Comparison of ENCODE assay signal across 17 cellular contexts in genomic region chr15:88655780-88656488, GRCh38. TPM values are rescaled to one million over a fixed set of nuclear protein-coding genes. Genes with fewer than 3 reads are reported as not detected.
DNase-seq lines count a peak whose midpoint lies in the region; ATAC-seq and TF ChIP-seq lines count a peak whose summit lies in the region.
"Had no signal": no experiment of that assay in that cellular context is flagged by ENCODE, and none has a peak within 500 bp of the region (broad histone marks: within the 10 kb centered on the region; RNA-seq: fewer than 3 reads in every experiment).

No MANE protein-coding gene starts in this region.

- TF ChIP-seq CTCF in right atrium auricular region (IDR thresholded peaks at IDR 0.05) = no peak
- no peak for TF ChIP-seq CTCF in RWPE2 (IDR thresholded peaks at IDR 0.05; ENCODE audit: poor library complexity, severe bottlenecking)
- TF ChIP-seq CTCF in lung (IDR thresholded peaks at IDR 0.05; ENCODE audit: control extremely low read depth, extremely low read depth) = no peak
- TF ChIP-seq CTCF in testis (IDR thresholded peaks at IDR 0.05) = no peak

- no peaks in the 10 kb centered on the region for H3K9me3 ChIP-seq in right atrium auricular region
- H3K9me3 ChIP-seq in RWPE2 (ENCODE audit: severe bottlenecking) = no peaks in the 10 kb centered on the region
- H3K9me3 ChIP-seq in lung (ENCODE audit: control insufficient read depth in 2 of 2, insufficient read depth in 1 of 2, low read length in 1 of 2) = no peaks in the 10 kb centered on the region
- H3K9me3 ChIP-seq in testis = no peaks in the 10 kb centered on the region
- H3K9me3 ChIP-seq: adrenal gland, thoracic aorta had no signal

- 80 to 86% methylated on average over 8 of the region's 8 CpGs for WGBS in lung, 2 donors
- WGBS in testis, 2 donors = 87 to 94% methylated on average over 8 of the region's 8 CpGs

- no peak overlapping the region for H3K27ac ChIP-seq in right atrium auricular region
- H3K27ac ChIP-seq in RWPE2 (ENCODE audit: poor library complexity, severe bottlenecking) = no peak overlapping the region
- no peak overlapping the region for H3K27ac ChIP-seq in lung (ENCODE audit: low read depth in 1 of 2, low read length in 1 of 2)
- no peak overlapping the region for H3K27ac ChIP-seq in testis
- H3K27ac ChIP-seq: adrenal gland, thoracic aorta had no signal

- H3K4me1 ChIP-seq in right atrium auricular region = no peaks in the 10 kb centered on the region
- H3K4me1 ChIP-seq in RWPE2 (ENCODE audit: insufficient read depth, poor library complexity, severe bottlenecking) = peaks cover 29% of the 10 kb centered on the region
- peaks cover 0 to 6% of the 10 kb centered on the region in 2 donors for H3K4me1 ChIP-seq in lung (ENCODE audit: control insufficient read depth in 2 of 2, insufficient read depth in 2 of 2, low read length in 2 of 2)
- no peaks in the 10 kb centered on the region for H3K4me1 ChIP-seq in testis
- H3K4me1 ChIP-seq: adrenal gland had no signal

- no peak overlapping the region for H3K4me3 ChIP-seq in right atrium auricular region
- H3K4me3 ChIP-seq in RWPE2 (ENCODE audit: severe bottlenecking) = no peak overlapping the region
- no peak overlapping the region for H3K4me3 ChIP-seq in lung
- H3K4me3 ChIP-seq in testis = no peak overlapping the region
- H3K4me3 ChIP-seq: adrenal gland, thoracic aorta had no signal

- H3K27me3 ChIP-seq in right atrium auricular region (no peaks in the 10 kb centered on the region), RWPE2 (ENCODE audit: insufficient read depth, poor library complexity, severe bottlenecking) (no peaks in the 10 kb centered on the region), lung (ENCODE audit: control insufficient read depth, insufficient read depth) (no peaks in the 10 kb centered on the region), testis (no peaks in the 10 kb centered on the region)
- H3K27me3 ChIP-seq: adrenal gland had no signal

- H3K36me3 ChIP-seq in right atrium auricular region (no peaks in the 10 kb centered on the region), RWPE2 (ENCODE audit: low read depth) (no peaks in the 10 kb centered on the region), lung (ENCODE audit: control insufficient read depth in 2 of 2, insufficient read depth in 2 of 2, low read length in 2 of 2) (peaks cover 0 to 13% of the 10 kb centered on the region in 2 donors), testis (ENCODE audit: low read depth, missing control alignments) (no peaks in the 10 kb centered on the region)
- H3K36me3 ChIP-seq: adrenal gland, thoracic aorta had no signal

- intact Hi-C loops in cardiac septum (cut with DNase I) (no loop called here), testis (cut with DNase I; ENCODE audit: low total_unique reads) (loop anchor here (10.0 kb wide), 1 partner anchor 179 kb away; no protein-coding TSS in a partner anchor)

- no peak for ATAC-seq in RWPE2 (ENCODE audit: low read depth)
- ATAC-seq in lung (ENCODE audit: insufficient read depth, low FRiP score) = no peak

- peak; percentile 44 for DNase-seq in right atrium auricular region (ENCODE audit: low spot score)
- no peak for DNase-seq in cardiac septum (ENCODE audit: low spot score)
- peak; percentile 43 for DNase-seq in RWPE2 (ENCODE audit: low spot score)
- peak; percentile 13 for DNase-seq in lung (ENCODE audit: low spot score)
- DNase-seq in testis = peak; percentile 2
- no peak for DNase-seq in DMS79 (lab: John Stamatoyannopoulos, UW)
- no peak for DNase-seq in NCI-H345 treated with DMSO at 0.1 percent for 48 hours (lab: John Stamatoyannopoulos, UW; ENCODE audit: unreplicated experiment)
- no peak for DNase-seq in DMS53 treated with DMSO at 0.1 percent for 48 hours (lab: John Stamatoyannopoulos, UW; ENCODE audit: unreplicated experiment)
- DNase-seq: activated CD4-positive, alpha-beta memory T cell treated with anti-CD3 and anti-CD28 coated beads for 36 hours; GOT3; KBM-7; NCI-H2029 treated with DMSO at 0.1 percent for 48 hours; NCI-H524; stimulated activated CD8-positive, alpha-beta memory T cell treated with anti-CD3 and anti-CD28 coated beads, Interleukin-4, amount 100 ng/mL, for 48 hours had no signal

- TF ChIP-seq POLR2A in testis (IDR thresholded peaks at IDR 0.05) = no peak

RNA-seq across cellular contexts. Expression of gene ISG20, which starts 17.1 kb away (rescaled TPM):
- total RNA-seq in right atrium auricular region = 10 to 100 TPM in 1 of 2 donors, 1 to 10 TPM in 1; 2.3 to 11.1 TPM
- 3.9 TPM for total RNA-seq in cardiac septum
- 10 to 100 TPM; 18.5 to 35.6 TPM for total RNA-seq in lung
- 10 to 100 TPM; 57.7 to 61.6 TPM for polyA plus RNA-seq in lung
- 1 to 10 TPM; 6.8 to 8.7 TPM for total RNA-seq in testis
- 17.0 TPM for polyA plus RNA-seq in testis (ENCODE audit: insufficient read depth, low read depth, low replicate concordance)
- total RNA-seq: frontal cortex had no signal

RNA-seq across cellular contexts. Expression of gene AEN, which starts 34.8 kb away (rescaled TPM):
- total RNA-seq in right atrium auricular region (1 to 10 TPM; 5.1 to 8.0 TPM), cardiac septum (8.7 TPM), lung (10 to 100 TPM in 1 of 2 donors, 1 to 10 TPM in 1; 4.2 to 15.4 TPM), testis (10 to 100 TPM; 31.0 to 32.9 TPM)
- polyA plus RNA-seq in lung (10 to 100 TPM; 11.4 to 15.4 TPM), testis (ENCODE audit: insufficient read depth, low read depth, low replicate concordance) (22.5 TPM)

Comparison
In these comparisons a context has a peak if more than half of its experiments do, and no peak if none do; other contexts are left out.
1. DNase-seq: peak in right atrium auricular region (single experiment), RWPE2 (single experiment), lung (single experiment) and testis (single experiment); none in cardiac septum (single experiment), DMS79 (single experiment), NCI-H345 treated with DMSO at 0.1 percent for 48 hours (single experiment) and DMS53 treated with DMSO at 0.1 percent for 48 hours (single experiment).